Comparison of ENCODE assay signal across 1 cellular context in the genomic region with DNA sequence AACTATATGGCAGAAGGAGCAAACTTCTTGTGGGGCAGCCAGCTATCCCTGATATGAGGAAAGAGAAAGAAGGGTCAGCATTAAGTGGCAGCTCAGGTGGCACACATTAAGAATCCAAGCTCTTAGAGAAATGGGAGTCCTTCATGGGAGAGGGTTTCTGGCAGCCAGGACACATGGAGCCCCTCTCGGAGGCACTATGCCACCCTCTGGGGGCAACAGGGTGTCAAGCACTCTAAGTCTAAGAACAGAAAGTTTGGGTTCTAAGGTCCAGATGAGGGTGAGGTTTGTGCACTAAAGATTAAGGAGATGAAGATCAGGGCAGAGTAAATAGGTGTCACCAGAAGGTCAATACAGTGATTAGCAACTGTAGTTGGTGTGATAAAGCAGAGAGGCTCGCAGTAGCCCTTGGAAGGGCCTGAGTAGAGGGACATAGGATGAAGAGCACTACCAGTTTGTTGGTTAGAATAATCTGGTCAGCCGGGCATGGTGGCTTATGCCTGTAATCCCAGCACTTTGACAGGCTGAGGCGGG.
TF ChIP-seq lines count a peak whose summit lies in the region.

No MANE protein-coding gene starts in this region.

TF ChIP-seq in GM23338, 12 proteins besides CTCF, POLR2A, EP300 and RAD21 (continued from another document):
- TF ChIP-seq, protein P1, sequence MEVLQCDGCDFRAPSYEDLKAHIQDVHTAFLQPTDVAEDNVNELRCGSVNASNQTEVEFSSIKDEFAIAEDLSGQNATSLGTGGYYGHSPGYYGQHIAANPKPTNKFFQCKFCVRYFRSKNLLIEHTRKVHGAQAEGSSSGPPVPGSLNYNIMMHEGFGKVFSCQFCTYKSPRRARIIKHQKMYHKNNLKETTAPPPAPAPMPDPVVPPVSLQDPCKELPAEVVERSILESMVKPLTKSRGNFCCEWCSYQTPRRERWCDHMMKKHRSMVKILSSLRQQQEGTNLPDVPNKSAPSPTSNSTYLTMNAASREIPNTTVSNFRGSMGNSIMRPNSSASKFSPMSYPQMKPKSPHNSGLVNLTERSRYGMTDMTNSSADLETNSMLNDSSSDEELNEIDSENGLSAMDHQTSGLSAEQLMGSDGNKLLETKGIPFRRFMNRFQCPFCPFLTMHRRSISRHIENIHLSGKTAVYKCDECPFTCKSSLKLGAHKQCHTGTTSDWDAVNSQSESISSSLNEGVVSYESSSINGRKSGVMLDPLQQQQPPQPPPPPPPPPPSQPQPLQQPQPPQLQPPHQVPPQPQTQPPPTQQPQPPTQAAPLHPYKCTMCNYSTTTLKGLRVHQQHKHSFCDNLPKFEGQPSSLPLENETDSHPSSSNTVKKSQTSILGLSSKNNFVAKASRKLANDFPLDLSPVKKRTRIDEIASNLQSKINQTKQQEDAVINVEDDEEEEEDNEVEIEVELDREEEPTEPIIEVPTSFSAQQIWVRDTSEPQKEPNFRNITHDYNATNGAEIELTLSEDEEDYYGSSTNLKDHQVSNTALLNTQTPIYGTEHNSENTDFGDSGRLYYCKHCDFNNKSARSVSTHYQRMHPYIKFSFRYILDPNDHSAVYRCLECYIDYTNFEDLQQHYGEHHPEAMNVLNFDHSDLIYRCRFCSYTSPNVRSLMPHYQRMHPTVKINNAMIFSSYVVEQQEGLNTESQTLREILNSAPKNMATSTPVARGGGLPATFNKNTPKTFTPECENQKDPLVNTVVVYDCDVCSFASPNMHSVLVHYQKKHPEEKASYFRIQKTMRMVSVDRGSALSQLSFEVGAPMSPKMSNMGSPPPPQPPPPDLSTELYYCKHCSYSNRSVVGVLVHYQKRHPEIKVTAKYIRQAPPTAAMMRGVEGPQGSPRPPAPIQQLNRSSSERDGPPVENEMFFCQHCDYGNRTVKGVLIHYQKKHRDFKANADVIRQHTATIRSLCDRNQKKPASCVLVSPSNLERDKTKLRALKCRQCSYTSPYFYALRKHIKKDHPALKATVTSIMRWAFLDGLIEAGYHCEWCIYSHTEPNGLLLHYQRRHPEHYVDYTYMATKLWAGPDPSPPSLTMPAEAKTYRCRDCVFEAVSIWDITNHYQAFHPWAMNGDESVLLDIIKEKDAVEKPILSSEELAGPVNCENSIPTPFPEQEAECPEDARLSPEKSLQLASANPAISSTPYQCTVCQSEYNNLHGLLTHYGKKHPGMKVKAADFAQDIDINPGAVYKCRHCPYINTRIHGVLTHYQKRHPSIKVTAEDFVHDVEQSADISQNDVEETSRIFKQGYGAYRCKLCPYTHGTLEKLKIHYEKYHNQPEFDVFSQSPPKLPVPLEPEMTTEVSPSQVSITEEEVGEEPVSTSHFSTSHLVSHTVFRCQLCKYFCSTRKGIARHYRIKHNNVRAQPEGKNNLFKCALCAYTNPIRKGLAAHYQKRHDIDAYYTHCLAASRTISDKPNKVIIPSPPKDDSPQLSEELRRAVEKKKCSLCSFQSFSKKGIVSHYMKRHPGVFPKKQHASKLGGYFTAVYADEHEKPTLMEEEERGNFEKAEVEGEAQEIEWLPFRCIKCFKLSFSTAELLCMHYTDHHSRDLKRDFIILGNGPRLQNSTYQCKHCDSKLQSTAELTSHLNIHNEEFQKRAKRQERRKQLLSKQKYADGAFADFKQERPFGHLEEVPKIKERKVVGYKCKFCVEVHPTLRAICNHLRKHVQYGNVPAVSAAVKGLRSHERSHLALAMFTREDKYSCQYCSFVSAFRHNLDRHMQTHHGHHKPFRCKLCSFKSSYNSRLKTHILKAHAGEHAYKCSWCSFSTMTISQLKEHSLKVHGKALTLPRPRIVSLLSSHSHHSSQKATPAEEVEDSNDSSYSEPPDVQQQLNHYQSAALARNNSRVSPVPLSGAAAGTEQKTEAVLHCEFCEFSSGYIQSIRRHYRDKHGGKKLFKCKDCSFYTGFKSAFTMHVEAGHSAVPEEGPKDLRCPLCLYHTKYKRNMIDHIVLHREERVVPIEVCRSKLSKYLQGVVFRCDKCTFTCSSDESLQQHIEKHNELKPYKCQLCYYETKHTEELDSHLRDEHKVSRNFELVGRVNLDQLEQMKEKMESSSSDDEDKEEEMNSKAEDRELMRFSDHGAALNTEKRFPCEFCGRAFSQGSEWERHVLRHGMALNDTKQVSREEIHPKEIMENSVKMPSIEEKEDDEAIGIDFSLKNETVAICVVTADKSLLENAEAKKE (CRISPR knock-in tag; IDR thresholded peaks at IDR 0.05), result no peak
- TF ChIP-seq NANOG (IDR thresholded peaks at IDR 0.05; ENCODE audit: borderline replicate concordance) (no peak), ZNF331 (CRISPR knock-in tag; IDR thresholded peaks at IDR 0.05; ENCODE audit: low read depth) (no peak), POLR2AphosphoS5 (IDR thresholded peaks at IDR 0.05; ENCODE audit: low read depth) (no peak), JUNB (IDR thresholded peaks at IDR 0.05; ENCODE audit: unreplicated experiment) (no peak), EZH2 (IDR thresholded peaks at IDR 0.05; ENCODE audit: low read depth, unreplicated experiment) (no peak), STAT1 (IDR thresholded peaks at IDR 0.05; ENCODE audit: unreplicated experiment) (no peak), CREB1 (CRISPR knock-in tag; IDR thresholded peaks at IDR 0.05; ENCODE audit: low read depth) (no peak)
- TF ChIP-seq, protein P2, sequence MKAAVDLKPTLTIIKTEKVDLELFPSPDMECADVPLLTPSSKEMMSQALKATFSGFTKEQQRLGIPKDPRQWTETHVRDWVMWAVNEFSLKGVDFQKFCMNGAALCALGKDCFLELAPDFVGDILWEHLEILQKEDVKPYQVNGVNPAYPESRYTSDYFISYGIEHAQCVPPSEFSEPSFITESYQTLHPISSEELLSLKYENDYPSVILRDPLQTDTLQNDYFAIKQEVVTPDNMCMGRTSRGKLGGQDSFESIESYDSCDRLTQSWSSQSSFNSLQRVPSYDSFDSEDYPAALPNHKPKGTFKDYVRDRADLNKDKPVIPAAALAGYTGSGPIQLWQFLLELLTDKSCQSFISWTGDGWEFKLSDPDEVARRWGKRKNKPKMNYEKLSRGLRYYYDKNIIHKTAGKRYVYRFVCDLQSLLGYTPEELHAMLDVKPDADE (IDR thresholded peaks at IDR 0.05), result no peak
